In genomic region chr1:215507119-215507518, GRCh38 we compare ENCODE assay signal across 12 cellular contexts.
"Had no signal": no experiment of that assay in that cellular context is flagged by ENCODE, and none has a peak within 500 bp of the region (broad histone marks: within the 10 kb centered on the region; RNA-seq: fewer than 3 reads in every experiment).

No MANE protein-coding gene starts in this region.

- ATAC-seq: activated T-cell treated with anti-CD3 and anti-CD28 coated beads, Interleukin-2, amount 50 U/mL, for 72 hours; heart right ventricle; mucosa of descending colon; naive thymus-derived CD4-positive, alpha-beta T cell; psoas muscle; right cardiac atrium had no signal

- DNase-seq: activated CD4-positive, alpha-beta T cell treated with anti-CD3 and anti-CD28 coated beads for 1 hour; activated CD8-positive, alpha-beta memory T cell treated with anti-CD3 and anti-CD28 coated beads for 24 hours; activated effector memory CD4-positive, alpha-beta T cell treated with anti-CD3 and anti-CD28 coated beads, Interleukin-2, amount 50 U/mL, for 16 hours; activated T-cell treated with anti-CD3 and anti-CD28 coated beads, Interleukin-2, amount 50 U/mL, for 72 hours; erythroblast; heart right ventricle; kidney glomerular epithelial cell; mucosa of descending colon; naive thymus-derived CD4-positive, alpha-beta T cell; psoas muscle; right cardiac atrium; WERI-Rb-1 had no signal
